9 cellular contexts compared by ENCODE assay signal in genomic region chr17:64084086-64084939, GRCh38. TPM values are rescaled to one million over a fixed set of nuclear protein-coding genes. Genes with fewer than 3 reads are reported as not detected.
DNase-seq lines count a peak whose midpoint lies in the region; ATAC-seq and TF ChIP-seq lines count a peak whose summit lies in the region.
"Had no signal": no experiment of that assay in that cellular context is flagged by ENCODE, and none has a peak within 500 bp of the region (broad histone marks: within the 10 kb centered on the region; RNA-seq: fewer than 3 reads in every experiment).

No MANE protein-coding gene starts in this region.

- H3K27me3 Mint-ChIP-seq in naive thymus-derived CD8-positive, alpha-beta T cell, result no peaks in the 10 kb centered on the region
- H3K27me3 Mint-ChIP-seq: B cell had no signal

- DNase-seq in Right ventricle myocardium superior, result no peak
- no peak for DNase-seq in left ventricle myocardium inferior
- peak; percentile 70 for DNase-seq in RPMI8226
- peak; percentile 65 for DNase-seq in fibroblast of villous mesenchyme (ENCODE audit: low read depth)
- no peak for DNase-seq in vagina (ENCODE audit: extremely low spot score in 2 of 2)
- no peak for DNase-seq in naive thymus-derived CD8-positive, alpha-beta T cell

- peaks cover 10 to 33% (median 28%) of the 10 kb centered on the region in 4 donors for H3K4me1 Mint-ChIP-seq in naive thymus-derived CD8-positive, alpha-beta T cell

- peaks cover 0 to under 1% (median 0%) of the 10 kb centered on the region in 3 donors for H3K36me3 Mint-ChIP-seq in naive thymus-derived CD8-positive, alpha-beta T cell

- TF ChIP-seq POLR2A in vagina (IDR thresholded peaks at IDR 0.05), result no peak

- peak; percentile 18 for ATAC-seq in Right ventricle myocardium superior (ENCODE audit: poor library complexity)
- no peak for ATAC-seq in HG02884 (IDR thresholded peaks at IDR 0.05; ENCODE audit: unreplicated experiment)
- no peak for ATAC-seq in HG02981 (IDR thresholded peaks at IDR 0.05; ENCODE audit: unreplicated experiment)
- ATAC-seq in naive thymus-derived CD8-positive, alpha-beta T cell, result no peak

- no peaks in the 10 kb centered on the region for H3K27me3 ChIP-seq in left ventricle myocardium inferior (ENCODE audit: low read depth)
- H3K27me3 ChIP-seq in vagina, result no peaks in the 10 kb centered on the region

- POLR2A ChIA-PET in naive thymus-derived CD8-positive, alpha-beta T cell (lab: Charles Lee), result no interaction called here

- H3K9me3 ChIP-seq in left ventricle myocardium inferior (replicated peaks), result no peaks in the 10 kb centered on the region
- no peaks in the 10 kb centered on the region for H3K9me3 ChIP-seq in vagina

- H3K4me3 Mint-ChIP-seq in naive thymus-derived CD8-positive, alpha-beta T cell, result no peak overlapping the region
- H3K4me3 Mint-ChIP-seq: B cell had no signal

- H3K9me3 Mint-ChIP-seq in naive thymus-derived CD8-positive, alpha-beta T cell, result no peaks in the 10 kb centered on the region

- H3K4me1 ChIP-seq in left ventricle myocardium inferior, result peaks cover 36% of the 10 kb centered on the region
- peaks cover 50% of the 10 kb centered on the region for H3K4me1 ChIP-seq in vagina

- TF ChIP-seq CTCF in left ventricle myocardium inferior (IDR thresholded peaks at IDR 0.05; ENCODE audit: borderline replicate concordance) (no peak), fibroblast of villous mesenchyme (IDR thresholded peaks at IDR 0.05; ENCODE audit: insufficient read depth, low read depth, low read length) (no peak), vagina (IDR thresholded peaks at IDR 0.05) (no peak)

- intact Hi-C loops in Right ventricle myocardium superior (cut with DNase I), result no loop called here
- intact Hi-C loops in left ventricle myocardium inferior (cut with micrococcal nuclease), result no loop called here
- intact Hi-C loops in vagina (cut with DNase I), result no loop called here

- no peak overlapping the region for H3K4me3 ChIP-seq in left ventricle myocardium inferior
- no peak overlapping the region for H3K4me3 ChIP-seq in fibroblast of villous mesenchyme (ENCODE audit: low read depth, low read length)
- H3K4me3 ChIP-seq in vagina, result no peak overlapping the region

- peaks cover 3% of the 10 kb centered on the region for H3K36me3 ChIP-seq in left ventricle myocardium inferior
- peaks cover 0 to 1% of the 10 kb centered on the region in 2 donors for H3K36me3 ChIP-seq in vagina

- H3K27ac Mint-ChIP-seq in naive thymus-derived CD8-positive, alpha-beta T cell, result no peak overlapping the region
- H3K27ac Mint-ChIP-seq: B cell had no signal

- H3K27ac ChIP-seq in left ventricle myocardium inferior (replicated peaks) (no peak overlapping the region), vagina (peak overlapping the region; percentile 6)

RNA-seq across cellular contexts. Expression of gene ERN1, which starts 45.6 kb away (rescaled TPM):
- total RNA-seq in Right ventricle myocardium superior (6.7 TPM), left ventricle myocardium inferior (9.3 TPM), fibroblast of villous mesenchyme (13.5 and 14.7 TPM in 2 replicates), vagina (31.4 TPM)
- 10 to 100 TPM; 23.6 to 24.0 TPM for total RNA-seq in naive thymus-derived CD8-positive, alpha-beta T cell
- 10 to 100 TPM in 2 of 3 donors, 1 to 10 TPM in 1; 9.3 to 21.2 (median 11.5) TPM for polyA plus RNA-seq in naive thymus-derived CD8-positive, alpha-beta T cell

Comparison
In these comparisons a context has a peak if more than half of its experiments do, and no peak if none do; other contexts are left out.
1. DNase-seq: peak in RPMI8226 (single experiment) and fibroblast of villous mesenchyme (single experiment); none in Right ventricle myocardium superior (single experiment), left ventricle myocardium inferior (single experiment), vagina (0 of 2) and naive thymus-derived CD8-positive, alpha-beta T cell (0 of 10).